Comparison of ENCODE assay signal across 16 cellular contexts in genomic region chrX:35439692-35440091, GRCh38.
DNase-seq lines count a peak whose midpoint lies in the region; ATAC-seq and TF ChIP-seq lines count a peak whose summit lies in the region.
"Had no signal": no experiment of that assay in that cellular context is flagged by ENCODE, and none has a peak within 500 bp of the region (broad histone marks: within the 10 kb centered on the region; RNA-seq: fewer than 3 reads in every experiment).

No MANE protein-coding gene starts in this region.

- ATAC-seq in RWPE2 (ENCODE audit: low read depth) (no peak), mucosa of descending colon (peak; percentile 92), HG02678 (IDR thresholded peaks at IDR 0.05; ENCODE audit: unreplicated experiment) (no peak), HG02642 (IDR thresholded peaks at IDR 0.05; ENCODE audit: poor library complexity, unreplicated experiment) (no peak), GM19455 (IDR thresholded peaks at IDR 0.05; ENCODE audit: unreplicated experiment) (no peak)
- ATAC-seq: Panc1 had no signal

- no peak for TF ChIP-seq CTCF in RWPE2 (IDR thresholded peaks at IDR 0.05; ENCODE audit: poor library complexity, severe bottlenecking)
- no peak for TF ChIP-seq CTCF in epithelial cell of proximal tubule (conservative IDR thresholded peaks at IDR 0.05; ENCODE audit: low read depth, low read length)
- no peak for TF ChIP-seq CTCF in mucosa of descending colon (IDR thresholded peaks at IDR 0.05)

- no peaks in the 10 kb centered on the region for H3K27me3 ChIP-seq in RWPE2 (ENCODE audit: insufficient read depth, poor library complexity, severe bottlenecking)
- H3K27me3 ChIP-seq: BE2C had no signal

- H3K9me3 ChIP-seq in RWPE2 (ENCODE audit: severe bottlenecking), result peaks cover 3% of the 10 kb centered on the region
- peaks cover 5% of the 10 kb centered on the region for H3K9me3 ChIP-seq in mucosa of descending colon
- H3K9me3 ChIP-seq: BE2C had no signal

- peak overlapping the region; percentile 26 for H3K27ac ChIP-seq in RWPE2 (ENCODE audit: poor library complexity, severe bottlenecking)

- intact Hi-C loops in mucosa of descending colon (cut with DNase I, micrococcal nuclease), result no loop called here

- DNase-seq in DMS53 treated with DMSO at 0.1 percent for 48 hours (lab: John Stamatoyannopoulos, UW; ENCODE audit: unreplicated experiment) (peak; percentile 77), RWPE2 (ENCODE audit: low spot score) (no peak), epithelial cell of proximal tubule (ENCODE audit: low read depth) (peak; percentile 37), mucosa of descending colon (peak in 1 of 3 donors; percentile 17)
- DNase-seq: BE2C; CD4-positive, alpha-beta memory T cell; H7; NCI-H1436 treated with DMSO at 0.1 percent for 48 hours; NCI-H2107; NCI-H345; NCI-H748 treated with DMSO at 0.1 percent for 48 hours; SIG-M5 had no signal

- H3K4me3 ChIP-seq in RWPE2 (ENCODE audit: severe bottlenecking) (no peak overlapping the region), epithelial cell of proximal tubule (ENCODE audit: low read depth, low read length) (no peak overlapping the region), mucosa of descending colon (no peak overlapping the region)

- H3K36me3 ChIP-seq in RWPE2 (ENCODE audit: low read depth) (no peaks in the 10 kb centered on the region), mucosa of descending colon (ENCODE audit: low read depth) (no peaks in the 10 kb centered on the region)
- H3K36me3 ChIP-seq: BE2C had no signal

- peaks cover 12% of the 10 kb centered on the region for H3K4me1 ChIP-seq in RWPE2 (ENCODE audit: insufficient read depth, poor library complexity, severe bottlenecking)
- peaks cover 2% of the 10 kb centered on the region for H3K4me1 ChIP-seq in mucosa of descending colon (ENCODE audit: low read depth)
- H3K4me1 ChIP-seq: BE2C had no signal
